1 cellular context compared by ENCODE assay signal in the genomic region with DNA sequence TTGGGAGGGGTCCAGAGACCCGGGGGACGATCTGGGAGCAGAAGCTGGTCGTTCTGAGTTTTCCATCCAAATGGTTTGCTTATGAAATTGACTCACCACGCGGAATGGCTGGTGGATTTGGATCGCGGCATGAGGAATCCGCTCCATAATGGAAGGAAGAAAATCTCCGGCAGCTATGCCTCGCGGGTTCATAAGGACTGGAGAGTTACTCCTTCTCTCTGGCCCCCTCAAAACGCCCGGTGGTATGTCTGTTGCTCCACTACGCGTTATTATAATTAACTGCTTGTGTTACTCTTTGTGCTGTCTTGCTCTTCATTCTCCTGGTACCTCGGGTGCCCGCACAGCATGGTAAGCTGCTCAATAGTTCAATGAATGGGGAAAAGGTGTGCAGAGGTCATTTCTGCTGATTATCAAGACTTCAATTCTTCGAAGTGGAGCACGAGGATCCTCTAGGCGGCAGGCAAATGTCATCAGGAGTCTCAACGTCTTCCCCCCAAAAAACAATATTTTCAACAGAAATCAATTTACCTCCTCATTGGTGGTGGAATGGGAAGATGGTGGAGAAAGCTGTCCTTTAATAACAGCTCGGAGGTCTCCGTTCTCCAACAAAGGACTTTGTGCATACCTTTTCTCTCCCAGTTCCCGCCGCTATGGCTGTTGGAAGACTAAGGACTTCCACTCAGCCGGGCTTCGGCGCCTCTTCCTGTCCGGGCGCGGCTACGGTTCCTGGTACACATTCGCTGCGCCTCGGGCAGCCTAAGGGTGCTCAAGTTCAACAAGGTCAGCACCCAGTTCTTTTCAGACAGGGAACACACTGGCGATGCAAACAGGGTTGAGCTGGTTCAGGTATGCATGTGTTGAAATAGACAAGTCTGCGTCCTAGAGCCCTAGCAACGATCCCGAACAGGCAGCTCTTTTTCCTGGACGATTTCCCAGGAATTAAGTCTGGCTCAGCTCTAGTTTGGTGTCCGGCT.
TF ChIP-seq lines count a peak whose summit lies in the region.

No MANE protein-coding gene starts in this region.

TF ChIP-seq in WTC11, 78 proteins besides CTCF, POLR2A, EP300 and RAD21 (continued from another document):
- TF ChIP-seq, protein P1, sequence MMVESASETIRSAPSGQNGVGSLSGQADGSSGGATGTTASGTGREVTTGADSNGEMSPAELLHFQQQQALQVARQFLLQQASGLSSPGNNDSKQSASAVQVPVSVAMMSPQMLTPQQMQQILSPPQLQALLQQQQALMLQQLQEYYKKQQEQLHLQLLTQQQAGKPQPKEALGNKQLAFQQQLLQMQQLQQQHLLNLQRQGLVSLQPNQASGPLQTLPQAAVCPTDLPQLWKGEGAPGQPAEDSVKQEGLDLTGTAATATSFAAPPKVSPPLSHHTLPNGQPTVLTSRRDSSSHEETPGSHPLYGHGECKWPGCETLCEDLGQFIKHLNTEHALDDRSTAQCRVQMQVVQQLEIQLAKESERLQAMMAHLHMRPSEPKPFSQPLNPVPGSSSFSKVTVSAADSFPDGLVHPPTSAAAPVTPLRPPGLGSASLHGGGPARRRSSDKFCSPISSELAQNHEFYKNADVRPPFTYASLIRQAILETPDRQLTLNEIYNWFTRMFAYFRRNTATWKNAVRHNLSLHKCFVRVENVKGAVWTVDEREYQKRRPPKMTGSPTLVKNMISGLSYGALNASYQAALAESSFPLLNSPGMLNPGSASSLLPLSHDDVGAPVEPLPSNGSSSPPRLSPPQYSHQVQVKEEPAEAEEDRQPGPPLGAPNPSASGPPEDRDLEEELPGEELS (CRISPR knock-in tag; IDR thresholded peaks at IDR 0.05), result peak; percentile 83; the same call in 1 of the 2 replicates
- peak; percentile 85 for TF ChIP-seq ETV6 (CRISPR knock-in tag; IDR thresholded peaks at IDR 0.05)
- TF ChIP-seq ZNF263 (CRISPR knock-in tag; IDR thresholded peaks at IDR 0.05; ENCODE audit: low read depth), result 0 out of 2 replicates have a peak, but pooled peaks have one; percentile 32
- TF ChIP-seq CBFB (CRISPR knock-in tag; IDR thresholded peaks at IDR 0.05; ENCODE audit: low read depth), result no peak
- TF ChIP-seq, protein P2, sequence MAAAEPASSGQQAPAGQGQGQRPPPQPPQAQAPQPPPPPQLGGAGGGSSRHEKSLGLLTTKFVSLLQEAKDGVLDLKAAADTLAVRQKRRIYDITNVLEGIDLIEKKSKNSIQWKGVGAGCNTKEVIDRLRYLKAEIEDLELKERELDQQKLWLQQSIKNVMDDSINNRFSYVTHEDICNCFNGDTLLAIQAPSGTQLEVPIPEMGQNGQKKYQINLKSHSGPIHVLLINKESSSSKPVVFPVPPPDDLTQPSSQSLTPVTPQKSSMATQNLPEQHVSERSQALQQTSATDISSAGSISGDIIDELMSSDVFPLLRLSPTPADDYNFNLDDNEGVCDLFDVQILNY (CRISPR knock-in tag; IDR thresholded peaks at IDR 0.05), result no peak
- 0 out of 2 replicates have a peak, but pooled peaks have one; percentile 69 for TF ChIP-seq ZBTB43 (CRISPR knock-in tag; IDR thresholded peaks at IDR 0.05)
- TF ChIP-seq SMAD4 (CRISPR knock-in tag; IDR thresholded peaks at IDR 0.05), result no peak
- no peak for TF ChIP-seq FOXJ3 (CRISPR knock-in tag; IDR thresholded peaks at IDR 0.05; ENCODE audit: borderline replicate concordance)
- TF ChIP-seq ELF4 (CRISPR knock-in tag; IDR thresholded peaks at IDR 0.05; ENCODE audit: low read depth), result no peak
- no peak for TF ChIP-seq USF2 (CRISPR knock-in tag; IDR thresholded peaks at IDR 0.05)
- no peak for TF ChIP-seq NR3C1 (CRISPR knock-in tag; conservative IDR thresholded peaks at IDR 0.05; ENCODE audit: low read depth)
- TF ChIP-seq, protein P3, sequence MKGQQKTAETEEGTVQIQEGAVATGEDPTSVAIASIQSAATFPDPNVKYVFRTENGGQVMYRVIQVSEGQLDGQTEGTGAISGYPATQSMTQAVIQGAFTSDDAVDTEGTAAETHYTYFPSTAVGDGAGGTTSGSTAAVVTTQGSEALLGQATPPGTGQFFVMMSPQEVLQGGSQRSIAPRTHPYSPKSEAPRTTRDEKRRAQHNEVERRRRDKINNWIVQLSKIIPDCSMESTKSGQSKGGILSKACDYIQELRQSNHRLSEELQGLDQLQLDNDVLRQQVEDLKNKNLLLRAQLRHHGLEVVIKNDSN (CRISPR knock-in tag; IDR thresholded peaks at IDR 0.05), result no peak
- TF ChIP-seq E2F4 (CRISPR knock-in tag; IDR thresholded peaks at IDR 0.05; ENCODE audit: borderline replicate concordance, low read depth), result no peak
